Comparison of ENCODE assay signal across 18 cellular contexts in the genomic region with DNA sequence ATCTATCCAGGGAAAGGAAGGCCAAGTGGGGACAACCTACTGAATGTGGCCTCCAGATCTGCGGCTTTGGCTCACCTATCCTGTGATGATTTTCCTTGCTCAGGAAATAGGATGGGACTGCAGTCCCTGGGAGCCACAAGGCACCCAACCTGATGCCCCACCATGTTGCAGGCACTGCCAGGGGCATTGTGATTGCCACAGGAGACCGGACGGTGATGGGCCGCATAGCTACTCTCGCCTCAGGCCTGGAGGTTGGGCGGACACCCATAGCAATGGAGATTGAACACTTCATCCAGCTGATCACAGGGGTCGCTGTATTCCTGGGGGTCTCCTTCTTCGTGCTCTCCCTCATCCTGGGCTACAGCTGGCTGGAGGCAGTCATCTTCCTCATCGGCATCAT. TPM values are rescaled to one million over a fixed set of nuclear protein-coding genes. Genes with fewer than 3 reads are reported as not detected.
DNase-seq lines count a peak whose midpoint lies in the region; ATAC-seq and TF ChIP-seq lines count a peak whose summit lies in the region.
"Had no signal": no experiment of that assay in that cellular context is flagged by ENCODE, and none has a peak within 500 bp of the region (broad histone marks: within the 10 kb centered on the region; RNA-seq: fewer than 3 reads in every experiment).

No MANE protein-coding gene starts in this region.

- no peak for ATAC-seq in heart left ventricle
- no peak for ATAC-seq in left ventricle myocardium superior
- no peak for ATAC-seq in gastroesophageal sphincter
- no peak for ATAC-seq in upper lobe of right lung
- no peak for ATAC-seq in HG02759 (IDR thresholded peaks at IDR 0.05; ENCODE audit: unreplicated experiment)
- no peak for ATAC-seq in HG02970 (IDR thresholded peaks at IDR 0.05; ENCODE audit: low FRiP score, unreplicated experiment)

- peak overlapping the region; percentile 11 to 95 (median 81) for H3K27ac ChIP-seq in heart left ventricle
- H3K27ac ChIP-seq in gastroesophageal sphincter, result peak overlapping the region in 3 of 4 donors; percentile 83 to 88 (median 85)
- peak overlapping the region; percentile 53 to 83 (median 66) for H3K27ac ChIP-seq in sigmoid colon
- no peak overlapping the region for H3K27ac ChIP-seq in upper lobe of right lung

- no peak for TF ChIP-seq EP300 in gastroesophageal sphincter (IDR thresholded peaks at IDR 0.05)
- TF ChIP-seq EP300 in sigmoid colon (IDR thresholded peaks at IDR 0.05), result no peak

- DNase-seq in heart left ventricle (no peak), left ventricle myocardium superior (no peak), sigmoid colon (no peak), upper lobe of right lung (peak; percentile 39), NCI-H510A (lab: John Stamatoyannopoulos, UW) (no peak)
- DNase-seq: 8988T; NCI-H146; NCI-H2081 treated with DMSO at 0.1 percent for 48 hours; NCI-H226; NCI-H526 treated with DMSO at 0.1 percent for 48 hours; NK-92 treated with Interleukin-12 subunit alpha and Interleukin-12 subunit beta, amount 100 ng/mL, for 24 hours; RPMI8226 had no signal

- no peak for TF ChIP-seq CTCF in heart left ventricle (IDR thresholded peaks at IDR 0.05)
- TF ChIP-seq CTCF in gastroesophageal sphincter (IDR thresholded peaks at IDR 0.05), result no peak
- no peak for TF ChIP-seq CTCF in sigmoid colon (IDR thresholded peaks at IDR 0.05)
- no peak for TF ChIP-seq CTCF in upper lobe of right lung (IDR thresholded peaks at IDR 0.05)

- TF ChIP-seq POLR2A in heart left ventricle (IDR thresholded peaks at IDR 0.05) (no peak), gastroesophageal sphincter (IDR thresholded peaks at IDR 0.05) (no peak), sigmoid colon (IDR thresholded peaks at IDR 0.05) (no peak)

- H3K4me3 ChIP-seq in heart left ventricle (no peak overlapping the region), gastroesophageal sphincter (no peak overlapping the region), sigmoid colon (no peak overlapping the region), upper lobe of right lung (no peak overlapping the region)
- H3K4me3 ChIP-seq: K562 had no signal

- peaks cover 0 to 84% (median 37%) of the 10 kb centered on the region in 12 donors for H3K4me1 ChIP-seq in heart left ventricle
- peaks cover 5 to 85% (median 9%) of the 10 kb centered on the region in 3 donors for H3K4me1 ChIP-seq in gastroesophageal sphincter
- peaks cover 0 to 67% (median 56%) of the 10 kb centered on the region in 4 donors for H3K4me1 ChIP-seq in sigmoid colon
- peaks cover 7% of the 10 kb centered on the region for H3K4me1 ChIP-seq in upper lobe of right lung

- WGBS in heart left ventricle, 4 donors, result 90 to 97% (median 93%) methylated on average over 9 of the region's 9 CpGs
- WGBS in gastroesophageal sphincter (ENCODE audit: low coverage in 1 of 2), 2 donors, result 100% methylated on average over 1 of the region's 9 CpGs
- 93 to 95% methylated on average over 9 of the region's 9 CpGs for WGBS in sigmoid colon, 2 donors

- H3K36me3 ChIP-seq in heart left ventricle, result peaks cover 0 to 91% (median 53%) of the 10 kb centered on the region in 9 donors
- H3K36me3 ChIP-seq in gastroesophageal sphincter, result peaks cover 0 to 87% of the 10 kb centered on the region in 2 donors
- peaks cover 26 to 94% (median 43%) of the 10 kb centered on the region in 4 donors for H3K36me3 ChIP-seq in sigmoid colon
- no peaks in the 10 kb centered on the region for H3K36me3 ChIP-seq in upper lobe of right lung

- intact Hi-C loops in heart left ventricle (cut with DNase I) (no loop called here), left ventricle myocardium superior (cut with micrococcal nuclease) (no loop called here), sigmoid colon (cut with DNase I) (no loop called here), upper lobe of right lung (cut with DNase I) (no loop called here)

- H3K27me3 ChIP-seq in heart left ventricle (no peaks in the 10 kb centered on the region), gastroesophageal sphincter (no peaks in the 10 kb centered on the region), sigmoid colon (no peaks in the 10 kb centered on the region), upper lobe of right lung (no peaks in the 10 kb centered on the region)

- H3K9me3 ChIP-seq in heart left ventricle, result no peaks in the 10 kb centered on the region
- H3K9me3 ChIP-seq in gastroesophageal sphincter, result no peaks in the 10 kb centered on the region
- H3K9me3 ChIP-seq in sigmoid colon, result no peaks in the 10 kb centered on the region
- no peaks in the 10 kb centered on the region for H3K9me3 ChIP-seq in upper lobe of right lung

RNA-seq across cellular contexts. Expression of a gene that starts 11.8 kb away (rescaled TPM):
- total RNA-seq in heart left ventricle, result 100 to 1,000 TPM; 115 to 393 (median 280) TPM
- 10 to 100 TPM; 29.5 to 79.3 TPM for polyA plus RNA-seq in heart left ventricle
- 243 TPM for total RNA-seq in left ventricle myocardium superior
- 100 to 1,000 TPM; 100 to 348 (median 142) TPM for total RNA-seq in gastroesophageal sphincter
- total RNA-seq in sigmoid colon, result 100 to 1,000 TPM in 2 of 4 donors, 10 to 100 TPM in 2; 60.7 to 153 (median 102) TPM
- 1 to 10 TPM in 2 of 3 donors, under 1 TPM in 1; 0.92 to 5.7 (median 1.8) TPM for polyA plus RNA-seq in sigmoid colon
- 5.6 TPM for total RNA-seq in upper lobe of right lung
- total RNA-seq: H4, HT1080 had no signal

RNA-seq across cellular contexts. Expression of a gene that starts 24.0 kb away (rescaled TPM):
- total RNA-seq in heart left ventricle (1 to 10 TPM in 1 of 9 donors, under 1 TPM in 3, not detected in 5; 0.09 to 1.3 (median 0.29) TPM), left ventricle myocardium superior (not detected), gastroesophageal sphincter (under 1 TPM in 1 of 4 donors, not detected in 3; 0.47 TPM), sigmoid colon (1 to 10 TPM in 1 of 4 donors, under 1 TPM in 1, not detected in 2; 0.27 to 3.0 TPM), upper lobe of right lung (0.96 TPM)
- polyA plus RNA-seq in heart left ventricle (under 1 TPM in 1 of 2 donors, not detected in 1; 0.12 TPM), sigmoid colon (under 1 TPM in 1 of 3 donors, not detected in 2; 0.22 TPM)
- total RNA-seq: H4, HT1080, K562 had no signal

RNA-seq across cellular contexts. Expression of a gene that starts 29.0 kb away (rescaled TPM):
- 10 to 100 TPM; 23.1 to 49.3 (median 24.8) TPM for total RNA-seq in heart left ventricle
- 10 to 100 TPM; 15.0 to 30.3 TPM for polyA plus RNA-seq in heart left ventricle
- 19.2 TPM for total RNA-seq in left ventricle myocardium superior
- 10 to 100 TPM; 17.1 to 23.0 (median 19.4) TPM for total RNA-seq in gastroesophageal sphincter
- 10 to 100 TPM; 11.1 to 11.4 (median 11.3) TPM for total RNA-seq in sigmoid colon
- 10 to 100 TPM in 1 of 3 donors, 1 to 10 TPM in 2; 4.8 to 34.9 (median 7.2) TPM for polyA plus RNA-seq in sigmoid colon
- total RNA-seq in upper lobe of right lung, result 37.5 TPM

RNA-seq across cellular contexts. Expression of a gene that starts 46.0 kb away (rescaled TPM):
- under 1 TPM in 2 of 9 donors, not detected in 7; 0.06 to 0.29 TPM for total RNA-seq in heart left ventricle
- under 1 TPM in 1 of 2 donors, not detected in 1; 0.08 TPM for polyA plus RNA-seq in heart left ventricle
- total RNA-seq in left ventricle myocardium superior, result not detected
- total RNA-seq in gastroesophageal sphincter, result not detected
- under 1 TPM; under 0.01 to 0.36 (median 0.27) TPM for total RNA-seq in sigmoid colon
- polyA plus RNA-seq in sigmoid colon, result under 1 TPM in 1 of 3 donors, not detected in 2; 0.22 TPM
- not detected for total RNA-seq in upper lobe of right lung
- total RNA-seq: H4, HT1080, K562 had no signal
- polyA plus RNA-seq: K562 had no signal

RNA-seq across cellular contexts. Expression of a gene that starts 57.4 kb away (rescaled TPM):
- total RNA-seq in heart left ventricle (1 to 10 TPM in 1 of 9 donors, under 1 TPM in 1, not detected in 7; 0.48 to 1.1 TPM), left ventricle myocardium superior (not detected), gastroesophageal sphincter (not detected), sigmoid colon (under 1 TPM in 2 of 4 donors, not detected in 2; 0.27 to 0.36 TPM), upper lobe of right lung (not detected)
- polyA plus RNA-seq in heart left ventricle (under 1 TPM in 1 of 2 donors, not detected in 1; 0.08 TPM), sigmoid colon (1 to 10 TPM in 1 of 3 donors, under 1 TPM in 1, not detected in 1; 0.23 to 1.3 TPM)
- total RNA-seq: H4, HT1080, K562 had no signal
